ENCODE assay signal across 8 cellular contexts in genomic region chr10:60203993-60204618, GRCh38.
DNase-seq lines count a peak whose midpoint lies in the region; ATAC-seq and TF ChIP-seq lines count a peak whose summit lies in the region.

No MANE protein-coding gene starts in this region.

- H3K27ac Mint-ChIP-seq in activated naive CD4-positive, alpha-beta T cell treated with anti-CD3 and anti-CD28 coated beads for 36 hours, result no peak overlapping the region

- H3K4me1 Mint-ChIP-seq in activated naive CD4-positive, alpha-beta T cell treated with anti-CD3 and anti-CD28 coated beads for 36 hours (ENCODE audit: low read depth), result no peaks in the 10 kb centered on the region

- H3K27me3 Mint-ChIP-seq in activated naive CD4-positive, alpha-beta T cell treated with anti-CD3 and anti-CD28 coated beads for 36 hours (ENCODE audit: low read depth), result no peaks in the 10 kb centered on the region

- H3K9me3 Mint-ChIP-seq in activated naive CD4-positive, alpha-beta T cell treated with anti-CD3 and anti-CD28 coated beads for 36 hours, result no peaks in the 10 kb centered on the region

- H3K27me3 ChIP-seq in HAP-1 (ENCODE audit: low read depth) (peaks cover 8% of the 10 kb centered on the region), uterus (no peaks in the 10 kb centered on the region)

- no peak overlapping the region for H3K27ac ChIP-seq in uterus

- H3K9me3 ChIP-seq in HAP-1 (no peaks in the 10 kb centered on the region), uterus (no peaks in the 10 kb centered on the region)

- CTCF ChIA-PET in activated naive CD4-positive, alpha-beta T cell treated with anti-CD3 and anti-CD28 coated beads for 36 hours (lab: Charles Lee), result interaction anchor here (0.8 to 1.6 kb wide), 3 partner anchors 33 to 442 kb away, joined by 3 to 14 read pairs (median 3); no protein-coding TSS in a partner anchor

- no peak overlapping the region for H3K4me3 ChIP-seq in HAP-1
- no peak overlapping the region for H3K4me3 ChIP-seq in uterus

- ATAC-seq in left ventricle myocardium superior, result peak; percentile 33

- intact Hi-C loops in left ventricle myocardium superior (cut with micrococcal nuclease) (loop anchor here (10.0 kb wide), 1 partner anchor 231 kb away; no protein-coding TSS in a partner anchor), uterus (cut with DNase I; ENCODE audit: low total_unique reads) (no loop called here)
- intact Hi-C loops in activated naive CD4-positive, alpha-beta T cell treated with anti-CD3 and anti-CD28 coated beads for 36 hours (cut with micrococcal nuclease), result loop anchor here (1.0 kb wide), 2 partner anchors 230 to 443 kb away; no protein-coding TSS in a partner anchor

- H3K36me3 ChIP-seq in HAP-1 (replicated peaks), result no peaks in the 10 kb centered on the region
- H3K36me3 ChIP-seq in uterus, result no peaks in the 10 kb centered on the region

- H3K4me3 Mint-ChIP-seq in activated naive CD4-positive, alpha-beta T cell treated with anti-CD3 and anti-CD28 coated beads for 36 hours, result no peak overlapping the region

- in situ Hi-C loops in HAP-1 (cut with MboI; ENCODE audit: low sequenced_read_pairs), result loop anchor here (10.0 kb wide), 1 partner anchor 231 kb away; no protein-coding TSS in a partner anchor

- no peak for TF ChIP-seq POLR2A in uterus (IDR thresholded peaks at IDR 0.05)

- H3K4me1 ChIP-seq in HAP-1 (no peaks in the 10 kb centered on the region), uterus (no peaks in the 10 kb centered on the region)

- H3K36me3 Mint-ChIP-seq in activated naive CD4-positive, alpha-beta T cell treated with anti-CD3 and anti-CD28 coated beads for 36 hours (ENCODE audit: low read depth), result no peaks in the 10 kb centered on the region

- DNase-seq in Ammon's horn (ENCODE audit: low spot score) (peak; percentile 56), HAP-1 (ENCODE audit: low spot score in 2 of 2) (peak; percentile 41 to 55), SKM-1 treated with dmso at 0.1 percent for 144 hours (lab: John Stamatoyannopoulos, UW; ENCODE audit: unreplicated experiment) (peak; percentile 46), left ventricle myocardium superior (no peak), uterus (no peak), UCSD-AML1 (lab: John Stamatoyannopoulos, UW; ENCODE audit: unreplicated experiment) (no peak)
- DNase-seq in activated naive CD4-positive, alpha-beta T cell treated with anti-CD3 and anti-CD28 coated beads for 36 hours, result no peak
- DNase-seq in effector CD4-positive, alpha-beta T cell, result no peak

- peak; percentile 32 to 55 (median 45) for TF ChIP-seq CTCF in uterus (IDR thresholded peaks at IDR 0.05)

Comparison
In these comparisons a context has a peak if more than half of its experiments do, and no peak if none do; other contexts are left out.
1. DNase-seq: peak in Ammon's horn (single experiment), HAP-1 (2 of 2) and SKM-1 treated with dmso at 0.1 percent for 144 hours (single experiment); none in left ventricle myocardium superior (single experiment), uterus (0 of 2), UCSD-AML1 (single experiment), activated naive CD4-positive, alpha-beta T cell treated with anti-CD3 and anti-CD28 coated beads for 36 hours (single experiment) and effector CD4-positive, alpha-beta T cell (single experiment).